2 cellular contexts compared by ENCODE assay signal in the genomic region with DNA sequence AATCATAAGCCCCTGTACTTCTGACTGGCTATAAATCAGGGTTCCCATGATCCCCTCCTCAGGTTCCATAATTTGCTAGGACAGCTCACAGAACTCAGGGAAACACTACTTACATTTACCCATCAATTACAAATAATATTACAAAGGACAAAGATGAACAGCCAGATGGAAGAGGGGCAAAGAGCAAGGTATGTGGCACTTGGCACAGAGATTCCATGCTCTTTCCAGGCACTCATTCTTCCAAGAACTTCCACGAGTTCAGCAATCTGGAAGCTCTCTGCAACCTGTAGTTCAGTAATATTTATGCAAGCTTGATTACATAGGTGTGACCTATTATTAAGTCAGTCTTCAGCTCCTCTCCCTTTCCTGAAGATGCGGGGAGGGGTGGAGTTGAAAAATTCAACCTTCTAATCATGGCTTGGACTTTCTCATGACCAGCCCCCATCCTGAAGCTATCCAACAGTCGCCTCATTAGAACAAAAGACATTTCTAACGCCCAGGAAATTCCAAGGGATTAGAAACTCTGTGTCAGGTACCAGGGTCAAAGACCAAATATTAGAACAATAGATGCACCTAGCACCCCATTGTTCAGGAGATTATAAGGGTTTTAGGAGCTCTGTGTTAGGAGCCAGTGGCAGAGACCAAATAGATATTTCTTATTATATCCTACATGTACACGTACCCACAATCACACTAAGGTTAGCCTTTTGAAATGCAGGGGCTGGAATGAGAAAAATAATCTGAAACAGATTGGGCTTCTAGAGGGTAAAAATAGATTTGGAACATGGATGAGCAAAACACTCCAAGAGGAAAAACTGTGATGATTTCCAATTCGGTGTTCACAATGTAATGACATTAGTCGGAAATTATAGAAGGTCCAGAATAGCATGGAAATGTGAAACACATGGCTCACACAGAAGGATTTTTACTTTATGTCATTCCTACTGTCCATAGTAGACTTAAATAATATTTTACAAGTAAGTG.
TF ChIP-seq lines count a peak whose summit lies in the region.

No MANE protein-coding gene starts in this region.

TF ChIP-seq in liver, 16 proteins besides CTCF, POLR2A, EP300 and RAD21:
- TF ChIP-seq, protein P1, sequence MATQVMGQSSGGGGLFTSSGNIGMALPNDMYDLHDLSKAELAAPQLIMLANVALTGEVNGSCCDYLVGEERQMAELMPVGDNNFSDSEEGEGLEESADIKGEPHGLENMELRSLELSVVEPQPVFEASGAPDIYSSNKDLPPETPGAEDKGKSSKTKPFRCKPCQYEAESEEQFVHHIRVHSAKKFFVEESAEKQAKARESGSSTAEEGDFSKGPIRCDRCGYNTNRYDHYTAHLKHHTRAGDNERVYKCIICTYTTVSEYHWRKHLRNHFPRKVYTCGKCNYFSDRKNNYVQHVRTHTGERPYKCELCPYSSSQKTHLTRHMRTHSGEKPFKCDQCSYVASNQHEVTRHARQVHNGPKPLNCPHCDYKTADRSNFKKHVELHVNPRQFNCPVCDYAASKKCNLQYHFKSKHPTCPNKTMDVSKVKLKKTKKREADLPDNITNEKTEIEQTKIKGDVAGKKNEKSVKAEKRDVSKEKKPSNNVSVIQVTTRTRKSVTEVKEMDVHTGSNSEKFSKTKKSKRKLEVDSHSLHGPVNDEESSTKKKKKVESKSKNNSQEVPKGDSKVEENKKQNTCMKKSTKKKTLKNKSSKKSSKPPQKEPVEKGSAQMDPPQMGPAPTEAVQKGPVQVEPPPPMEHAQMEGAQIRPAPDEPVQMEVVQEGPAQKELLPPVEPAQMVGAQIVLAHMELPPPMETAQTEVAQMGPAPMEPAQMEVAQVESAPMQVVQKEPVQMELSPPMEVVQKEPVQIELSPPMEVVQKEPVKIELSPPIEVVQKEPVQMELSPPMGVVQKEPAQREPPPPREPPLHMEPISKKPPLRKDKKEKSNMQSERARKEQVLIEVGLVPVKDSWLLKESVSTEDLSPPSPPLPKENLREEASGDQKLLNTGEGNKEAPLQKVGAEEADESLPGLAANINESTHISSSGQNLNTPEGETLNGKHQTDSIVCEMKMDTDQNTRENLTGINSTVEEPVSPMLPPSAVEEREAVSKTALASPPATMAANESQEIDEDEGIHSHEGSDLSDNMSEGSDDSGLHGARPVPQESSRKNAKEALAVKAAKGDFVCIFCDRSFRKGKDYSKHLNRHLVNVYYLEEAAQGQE (IDR thresholded peaks at IDR 0.05) = no peak
- TF ChIP-seq RXRA (IDR thresholded peaks at IDR 0.05) = peak in 1 of 2 donors; percentile 22
- no peak for TF ChIP-seq HNF4G (IDR thresholded peaks at IDR 0.05)
- peak; percentile 33 to 65 for TF ChIP-seq HNF4A (conservative IDR thresholded peaks at IDR 0.05)

TF ChIP-seq in HepG2, 621 proteins besides CTCF, POLR2A, EP300 and RAD21:
- TF ChIP-seq TSC22D2 (CRISPR knock-in tag; IDR thresholded peaks at IDR 0.05; ENCODE audit: borderline replicate concordance) (no peak), SIX4 (CRISPR knock-in tag; IDR thresholded peaks at IDR 0.05) (no peak), ZNF569 (CRISPR knock-in tag; IDR thresholded peaks at IDR 0.05; ENCODE audit: borderline replicate concordance) (no peak), POLR2G (IDR thresholded peaks at IDR 0.05; ENCODE audit: low read depth, low read length) (no peak), PAF1 (CRISPR knock-in tag; IDR thresholded peaks at IDR 0.05) (no peak), ZNF703 (CRISPR knock-in tag; IDR thresholded peaks at IDR 0.05; ENCODE audit: borderline replicate concordance) (no peak), ZNF563 (CRISPR knock-in tag; IDR thresholded peaks at IDR 0.05) (no peak), STAT5B (CRISPR knock-in tag; IDR thresholded peaks at IDR 0.05) (no peak), ESRRA (CRISPR knock-in tag; IDR thresholded peaks at IDR 0.05; ENCODE audit: low read depth) (no peak)
- TF ChIP-seq, protein P2, sequence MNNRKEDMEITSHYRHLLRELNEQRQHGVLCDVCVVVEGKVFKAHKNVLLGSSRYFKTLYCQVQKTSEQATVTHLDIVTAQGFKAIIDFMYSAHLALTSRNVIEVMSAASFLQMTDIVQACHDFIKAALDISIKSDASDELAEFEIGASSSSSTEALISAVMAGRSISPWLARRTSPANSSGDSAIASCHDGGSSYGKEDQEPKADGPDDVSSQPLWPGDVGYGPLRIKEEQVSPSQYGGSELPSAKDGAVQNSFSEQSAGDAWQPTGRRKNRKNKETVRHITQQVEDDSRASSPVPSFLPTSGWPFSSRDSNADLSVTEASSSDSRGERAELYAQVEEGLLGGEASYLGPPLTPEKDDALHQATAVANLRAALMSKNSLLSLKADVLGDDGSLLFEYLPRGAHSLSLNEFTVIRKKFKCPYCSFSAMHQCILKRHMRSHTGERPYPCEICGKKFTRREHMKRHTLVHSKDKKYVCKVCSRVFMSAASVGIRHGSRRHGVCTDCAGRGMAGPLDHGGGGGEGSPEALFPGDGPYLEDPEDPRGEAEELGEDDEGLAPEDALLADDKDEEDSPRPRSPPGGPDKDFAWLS (CRISPR knock-in tag; IDR thresholded peaks at IDR 0.05; ENCODE audit: borderline replicate concordance) = no peak
- TF ChIP-seq, protein P3, sequence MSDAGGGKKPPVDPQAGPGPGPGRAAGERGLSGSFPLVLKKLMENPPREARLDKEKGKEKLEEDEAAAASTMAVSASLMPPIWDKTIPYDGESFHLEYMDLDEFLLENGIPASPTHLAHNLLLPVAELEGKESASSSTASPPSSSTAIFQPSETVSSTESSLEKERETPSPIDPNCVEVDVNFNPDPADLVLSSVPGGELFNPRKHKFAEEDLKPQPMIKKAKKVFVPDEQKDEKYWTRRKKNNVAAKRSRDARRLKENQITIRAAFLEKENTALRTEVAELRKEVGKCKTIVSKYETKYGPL (CRISPR knock-in tag; IDR thresholded peaks at IDR 0.05) = no peak
TF ChIP-seq in HepG2: peak in this region for 0.
